ENCODE assay signal across 3 cellular contexts in the genomic region with DNA sequence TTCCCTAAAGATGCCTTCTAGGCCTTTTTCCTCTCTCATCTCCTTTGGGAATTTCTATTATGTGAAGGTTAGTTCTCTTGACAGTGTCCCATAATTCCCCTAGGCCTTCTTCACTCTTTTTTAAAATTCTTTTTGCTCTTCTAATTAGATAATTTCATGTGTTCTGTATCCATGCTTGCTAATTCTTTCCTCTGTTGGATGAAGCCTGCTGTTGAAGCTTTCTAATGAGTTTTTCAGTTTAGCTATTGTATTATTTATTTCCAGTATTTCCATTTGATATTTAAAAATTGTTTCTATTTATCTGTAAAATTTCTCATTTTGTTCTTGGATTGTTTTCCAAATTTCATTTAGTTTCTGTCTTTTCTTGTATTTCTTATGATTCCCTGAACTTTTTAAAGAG.
TF ChIP-seq lines count a peak whose summit lies in the region.

No MANE protein-coding gene starts in this region.

TF ChIP-seq in HepG2, 621 proteins besides CTCF, POLR2A, EP300 and RAD21:
- TF ChIP-seq ZNF160 (CRISPR knock-in tag; IDR thresholded peaks at IDR 0.05) (peak; percentile 98), MIER2 (CRISPR knock-in tag; IDR thresholded peaks at IDR 0.05) (no peak)

TF ChIP-seq in HEK293, 187 proteins besides CTCF, POLR2A, EP300 and RAD21:
- TF ChIP-seq BCL11A (tag by site-specific recombination; IDR thresholded peaks at IDR 0.05; ENCODE audit: low read depth) (no peak), ZNF626 (tag by site-specific recombination; IDR thresholded peaks at IDR 0.05) (0 out of 2 replicates have a peak, but pooled peaks have one; percentile 25), EGR2 (tag by site-specific recombination; IDR thresholded peaks at IDR 0.05; ENCODE audit: low read depth) (no peak)
- TF ChIP-seq, protein P1, sequence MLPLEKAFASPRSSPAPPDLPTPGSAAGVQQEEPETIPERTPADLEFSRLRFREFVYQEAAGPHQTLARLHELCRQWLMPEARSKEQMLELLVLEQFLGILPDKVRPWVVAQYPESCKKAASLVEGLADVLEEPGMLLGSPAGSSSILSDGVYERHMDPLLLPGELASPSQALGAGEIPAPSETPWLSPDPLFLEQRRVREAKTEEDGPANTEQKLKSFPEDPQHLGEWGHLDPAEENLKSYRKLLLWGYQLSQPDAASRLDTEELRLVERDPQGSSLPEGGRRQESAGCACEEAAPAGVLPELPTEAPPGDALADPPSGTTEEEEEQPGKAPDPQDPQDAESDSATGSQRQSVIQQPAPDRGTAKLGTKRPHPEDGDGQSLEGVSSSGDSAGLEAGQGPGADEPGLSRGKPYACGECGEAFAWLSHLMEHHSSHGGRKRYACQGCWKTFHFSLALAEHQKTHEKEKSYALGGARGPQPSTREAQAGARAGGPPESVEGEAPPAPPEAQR (tag by site-specific recombination; IDR thresholded peaks at IDR 0.05) = no peak

TF ChIP-seq in K562, 482 proteins besides CTCF, POLR2A, EP300 and RAD21:
- TF ChIP-seq ZEB2 (IDR thresholded peaks at IDR 0.05) = 0 out of 2 replicates have a peak, but pooled peaks have one; percentile 54
- TF ChIP-seq CBX3 (IDR thresholded peaks at IDR 0.05; ENCODE audit: borderline replicate concordance in 1 of 2, low read length in 2 of 2) = peak in 1 of 2 experiments; percentile 56; a peak in 1 of 3 replicates
- TF ChIP-seq ZNF212 (CRISPR knock-in tag; IDR thresholded peaks at IDR 0.05) = no peak
- TF ChIP-seq, protein P2, sequence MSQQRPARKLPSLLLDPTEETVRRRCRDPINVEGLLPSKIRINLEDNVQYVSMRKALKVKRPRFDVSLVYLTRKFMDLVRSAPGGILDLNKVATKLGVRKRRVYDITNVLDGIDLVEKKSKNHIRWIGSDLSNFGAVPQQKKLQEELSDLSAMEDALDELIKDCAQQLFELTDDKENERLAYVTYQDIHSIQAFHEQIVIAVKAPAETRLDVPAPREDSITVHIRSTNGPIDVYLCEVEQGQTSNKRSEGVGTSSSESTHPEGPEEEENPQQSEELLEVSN (IDR thresholded peaks at IDR 0.05; ENCODE audit: borderline replicate concordance in 1 of 2, extremely low read depth in 1 of 2, insufficient read depth in 1 of 2, insufficient read length in 1 of 2, low read depth in 1 of 2, low read length in 1 of 2, poor library complexity in 1 of 2, severe bottlenecking in 1 of 2) = no peak
- no peak for TF ChIP-seq ZNF134 (CRISPR knock-in tag; conservative IDR thresholded peaks at IDR 0.05)
- no peak for TF ChIP-seq HDAC6 (IDR thresholded peaks at IDR 0.05; ENCODE audit: low read depth, low read length)
- no peak for TF ChIP-seq ZSCAN32 (CRISPR knock-in tag; IDR thresholded peaks at IDR 0.05)
- TF ChIP-seq TRIM28 (IDR thresholded peaks at IDR 0.05) = 0 out of 2 replicates have a peak, but pooled peaks have one; percentile 61
- TF ChIP-seq, protein P3, sequence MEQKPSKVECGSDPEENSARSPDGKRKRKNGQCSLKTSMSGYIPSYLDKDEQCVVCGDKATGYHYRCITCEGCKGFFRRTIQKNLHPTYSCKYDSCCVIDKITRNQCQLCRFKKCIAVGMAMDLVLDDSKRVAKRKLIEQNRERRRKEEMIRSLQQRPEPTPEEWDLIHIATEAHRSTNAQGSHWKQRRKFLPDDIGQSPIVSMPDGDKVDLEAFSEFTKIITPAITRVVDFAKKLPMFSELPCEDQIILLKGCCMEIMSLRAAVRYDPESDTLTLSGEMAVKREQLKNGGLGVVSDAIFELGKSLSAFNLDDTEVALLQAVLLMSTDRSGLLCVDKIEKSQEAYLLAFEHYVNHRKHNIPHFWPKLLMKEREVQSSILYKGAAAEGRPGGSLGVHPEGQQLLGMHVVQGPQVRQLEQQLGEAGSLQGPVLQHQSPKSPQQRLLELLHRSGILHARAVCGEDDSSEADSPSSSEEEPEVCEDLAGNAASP (IDR thresholded peaks at IDR 0.05) = no peak
- TF ChIP-seq PHTF2 (CRISPR knock-in tag; IDR thresholded peaks at IDR 0.05) = no peak
- TF ChIP-seq TRIM24 (IDR thresholded peaks at IDR 0.05) = 0 out of 4 replicates have a peak, but pooled peaks of 1 of the 2 experiments have one; percentile 10
- TF ChIP-seq SMARCA5 (IDR thresholded peaks at IDR 0.05) = no peak
- TF ChIP-seq HLTF (IDR thresholded peaks at IDR 0.05) = peak; percentile 77; the same call in 1 of the 2 replicates
- TF ChIP-seq, protein P4, sequence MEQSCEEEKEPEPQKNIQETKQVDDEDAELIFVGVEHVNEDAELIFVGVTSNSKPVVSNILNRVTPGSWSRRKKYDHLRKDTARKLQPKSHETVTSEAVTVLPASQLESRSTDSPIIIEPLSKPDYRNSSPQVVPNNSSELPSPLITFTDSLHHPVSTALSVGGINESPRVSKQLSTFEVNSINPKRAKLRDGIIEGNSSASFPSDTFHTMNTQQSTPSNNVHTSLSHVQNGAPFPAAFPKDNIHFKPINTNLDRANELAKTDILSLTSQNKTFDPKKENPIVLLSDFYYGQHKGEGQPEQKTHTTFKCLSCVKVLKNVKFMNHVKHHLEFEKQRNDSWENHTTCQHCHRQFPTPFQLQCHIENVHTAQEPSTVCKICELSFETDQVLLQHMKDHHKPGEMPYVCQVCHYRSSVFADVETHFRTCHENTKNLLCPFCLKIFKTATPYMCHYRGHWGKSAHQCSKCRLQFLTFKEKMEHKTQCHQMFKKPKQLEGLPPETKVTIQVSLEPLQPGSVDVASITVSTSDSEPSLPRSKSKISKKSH (CRISPR knock-in tag; IDR thresholded peaks at IDR 0.05) = peak; percentile 83; the same call in 1 of the 2 replicates
- no peak for TF ChIP-seq EHMT2 (IDR thresholded peaks at IDR 0.05)
- TF ChIP-seq, protein P5, sequence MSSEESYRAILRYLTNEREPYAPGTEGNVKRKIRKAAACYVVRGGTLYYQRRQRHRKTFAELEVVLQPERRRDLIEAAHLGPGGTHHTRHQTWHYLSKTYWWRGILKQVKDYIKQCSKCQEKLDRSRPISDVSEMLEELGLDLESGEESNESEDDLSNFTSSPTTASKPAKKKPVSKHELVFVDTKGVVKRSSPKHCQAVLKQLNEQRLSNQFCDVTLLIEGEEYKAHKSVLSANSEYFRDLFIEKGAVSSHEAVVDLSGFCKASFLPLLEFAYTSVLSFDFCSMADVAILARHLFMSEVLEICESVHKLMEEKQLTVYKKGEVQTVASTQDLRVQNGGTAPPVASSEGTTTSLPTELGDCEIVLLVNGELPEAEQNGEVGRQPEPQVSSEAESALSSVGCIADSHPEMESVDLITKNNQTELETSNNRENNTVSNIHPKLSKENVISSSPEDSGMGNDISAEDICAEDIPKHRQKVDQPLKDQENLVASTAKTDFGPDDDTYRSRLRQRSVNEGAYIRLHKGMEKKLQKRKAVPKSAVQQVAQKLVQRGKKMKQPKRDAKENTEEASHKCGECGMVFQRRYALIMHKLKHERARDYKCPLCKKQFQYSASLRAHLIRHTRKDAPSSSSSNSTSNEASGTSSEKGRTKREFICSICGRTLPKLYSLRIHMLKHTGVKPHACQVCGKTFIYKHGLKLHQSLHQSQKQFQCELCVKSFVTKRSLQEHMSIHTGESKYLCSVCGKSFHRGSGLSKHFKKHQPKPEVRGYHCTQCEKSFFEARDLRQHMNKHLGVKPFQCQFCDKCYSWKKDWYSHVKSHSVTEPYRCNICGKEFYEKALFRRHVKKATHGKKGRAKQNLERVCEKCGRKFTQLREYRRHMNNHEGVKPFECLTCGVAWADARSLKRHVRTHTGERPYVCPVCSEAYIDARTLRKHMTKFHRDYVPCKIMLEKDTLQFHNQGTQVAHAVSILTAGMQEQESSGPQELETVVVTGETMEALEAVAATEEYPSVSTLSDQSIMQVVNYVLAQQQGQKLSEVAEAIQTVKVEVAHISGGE (CRISPR knock-in tag; IDR thresholded peaks at IDR 0.05) = no peak
- TF ChIP-seq, protein P6, sequence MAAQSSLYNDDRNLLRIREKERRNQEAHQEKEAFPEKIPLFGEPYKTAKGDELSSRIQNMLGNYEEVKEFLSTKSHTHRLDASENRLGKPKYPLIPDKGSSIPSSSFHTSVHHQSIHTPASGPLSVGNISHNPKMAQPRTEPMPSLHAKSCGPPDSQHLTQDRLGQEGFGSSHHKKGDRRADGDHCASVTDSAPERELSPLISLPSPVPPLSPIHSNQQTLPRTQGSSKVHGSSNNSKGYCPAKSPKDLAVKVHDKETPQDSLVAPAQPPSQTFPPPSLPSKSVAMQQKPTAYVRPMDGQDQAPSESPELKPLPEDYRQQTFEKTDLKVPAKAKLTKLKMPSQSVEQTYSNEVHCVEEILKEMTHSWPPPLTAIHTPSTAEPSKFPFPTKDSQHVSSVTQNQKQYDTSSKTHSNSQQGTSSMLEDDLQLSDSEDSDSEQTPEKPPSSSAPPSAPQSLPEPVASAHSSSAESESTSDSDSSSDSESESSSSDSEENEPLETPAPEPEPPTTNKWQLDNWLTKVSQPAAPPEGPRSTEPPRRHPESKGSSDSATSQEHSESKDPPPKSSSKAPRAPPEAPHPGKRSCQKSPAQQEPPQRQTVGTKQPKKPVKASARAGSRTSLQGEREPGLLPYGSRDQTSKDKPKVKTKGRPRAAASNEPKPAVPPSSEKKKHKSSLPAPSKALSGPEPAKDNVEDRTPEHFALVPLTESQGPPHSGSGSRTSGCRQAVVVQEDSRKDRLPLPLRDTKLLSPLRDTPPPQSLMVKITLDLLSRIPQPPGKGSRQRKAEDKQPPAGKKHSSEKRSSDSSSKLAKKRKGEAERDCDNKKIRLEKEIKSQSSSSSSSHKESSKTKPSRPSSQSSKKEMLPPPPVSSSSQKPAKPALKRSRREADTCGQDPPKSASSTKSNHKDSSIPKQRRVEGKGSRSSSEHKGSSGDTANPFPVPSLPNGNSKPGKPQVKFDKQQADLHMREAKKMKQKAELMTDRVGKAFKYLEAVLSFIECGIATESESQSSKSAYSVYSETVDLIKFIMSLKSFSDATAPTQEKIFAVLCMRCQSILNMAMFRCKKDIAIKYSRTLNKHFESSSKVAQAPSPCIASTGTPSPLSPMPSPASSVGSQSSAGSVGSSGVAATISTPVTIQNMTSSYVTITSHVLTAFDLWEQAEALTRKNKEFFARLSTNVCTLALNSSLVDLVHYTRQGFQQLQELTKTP (IDR thresholded peaks at IDR 0.05; ENCODE audit: low read depth in 1 of 2, partially characterized antibody in 2 of 2) = no peak
